ENCODE assay signal across 36 cellular contexts in the genomic region with DNA sequence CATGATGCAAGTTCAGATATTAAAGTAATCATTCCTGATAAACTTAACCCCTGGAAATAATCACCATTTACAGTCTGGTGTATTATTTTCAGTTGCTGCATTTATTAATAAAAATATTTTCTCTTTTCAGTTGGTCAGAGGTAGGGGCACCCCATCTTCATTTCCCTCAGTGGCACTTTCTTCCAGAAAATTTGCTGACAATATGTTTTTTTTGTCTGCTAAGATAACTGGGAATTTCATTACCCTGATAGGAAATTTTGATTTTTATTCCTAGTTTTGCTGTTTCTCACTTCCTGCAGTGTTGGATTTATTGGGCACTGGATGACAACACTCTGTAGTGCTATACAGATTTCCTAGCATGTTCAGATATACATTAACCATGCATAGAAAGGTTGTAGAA. TPM values are rescaled to one million over a fixed set of nuclear protein-coding genes. Genes with fewer than 3 reads are reported as not detected.
"Had no signal": no experiment of that assay in that cellular context is flagged by ENCODE, and none has a peak within 500 bp of the region (broad histone marks: within the 10 kb centered on the region; RNA-seq: fewer than 3 reads in every experiment).

No MANE protein-coding gene starts in this region.

- FAIRE-seq: astrocyte had no signal

- H3K4me3 ChIP-seq: adrenal gland, body of pancreas, breast epithelium had no signal

- H3K27ac ChIP-seq: adrenal gland, body of pancreas, brain microvascular endothelial cell, breast epithelium, VCaP had no signal

- H3K36me3 ChIP-seq: adrenal gland, brain microvascular endothelial cell, breast epithelium had no signal

- H3K4me1 ChIP-seq: adrenal gland, body of pancreas, breast epithelium had no signal

- H3K9me3 ChIP-seq: adrenal gland, body of pancreas, breast epithelium had no signal

- ATAC-seq: activated CD8-positive, alpha-beta T cell treated with anti-CD3 and anti-CD28 coated beads for 36 hours; activated naive CD4-positive, alpha-beta T cell treated with anti-CD3 and anti-CD28 coated beads, Interleukin-2, amount 50 U/mL, for 72 hours; activated T-cell treated with anti-CD3 and anti-CD28 coated beads, Interleukin-2, amount 50 U/mL, for 4 hours; activated T-cell treated with anti-CD3 and anti-CD28 coated beads, Interleukin-2, amount 50 U/mL, for 72 hours; activated T-helper 17 cell treated with anti-CD3 and anti-CD28 coated beads, Interleukin-2, amount 50 U/mL, for 72 hours; body of pancreas had no signal

- H3K27me3 ChIP-seq: adrenal gland, body of pancreas, brain microvascular endothelial cell, breast epithelium had no signal

- DNase-seq: activated B cell treated with CpG ODN at 0.5 μM for 24 hours; activated CD4-positive, alpha-beta memory T cell treated with anti-CD3 and anti-CD28 coated beads for 36 hours; activated CD4-positive, alpha-beta T cell treated with anti-CD3 and anti-CD28 coated beads for 4 hours; activated CD4-positive, alpha-beta T cell treated with anti-CD3 and anti-CD28 coated beads, Interleukin-2, amount 10 ng/mL, durations not matched to agents 24 days and 14 days; activated CD4-positive, alpha-beta T cell treated with anti-CD3 and anti-CD28 coated beads, Interleukin-2, amount 50 U/mL, for 1 hour; activated CD4-positive, alpha-beta T cell treated with anti-CD3 and anti-CD28 coated beads, Interleukin-2, amount 50 U/mL, for 4 hours; activated CD4-positive, CD25-positive, alpha-beta regulatory T cell treated with anti-CD3 and anti-CD28 coated beads, Interleukin-2, amount 50 U/mL, for 72 hours; activated CD8-positive, alpha-beta memory T cell treated with anti-CD3 and anti-CD28 coated beads, Interleukin-2, amount 50 U/mL, for 4 hours; activated CD8-positive, alpha-beta T cell treated with anti-CD3 and anti-CD28 coated beads for 36 hours; activated effector memory CD4-positive, alpha-beta T cell treated with anti-CD3 and anti-CD28 coated beads, Interleukin-2, amount 50 U/mL, for 16 hours; activated gamma-delta T cell treated with Interleukin-2 at 50 U/mL for 16 hours; activated naive CD4-positive, alpha-beta T cell; activated naive CD4-positive, alpha-beta T cell treated with anti-CD3 and anti-CD28 coated beads for 36 hours; activated naive CD4-positive, alpha-beta T cell treated with anti-CD3 and anti-CD28 coated beads, Interleukin-2, amount 50 U/mL, for 16 hours; activated naive CD8-positive, alpha-beta T cell treated with anti-CD3 and anti-CD28 coated beads for 36 hours; activated T-cell treated with anti-CD3 and anti-CD28 coated beads for 4 hours; activated T-cell treated with anti-CD3 and anti-CD28 coated beads, Interleukin-2, amount 50 U/mL, for 1 hour; activated T-cell treated with anti-CD3 and anti-CD28 coated beads, Interleukin-2, amount 50 U/mL, for 4 hours; activated T-cell treated with anti-CD3 and anti-CD28 coated beads, Interleukin-2, amount 50 U/mL, for 72 hours; adrenal gland; amniotic stem cell; aorta; body of pancreas; brain microvascular endothelial cell; central memory CD4-positive, alpha-beta T cell; T-helper 2 cell; T-helper 9 cell had no signal

RNA-seq across cellular contexts. Expression of a gene that starts 33.1 kb away (rescaled TPM):
- total RNA-seq: activated B cell treated with CpG ODN at 0.5 μM for 24 hours; activated CD4-positive, alpha-beta memory T cell treated with anti-CD3 and anti-CD28 coated beads for 36 hours; activated CD4-positive, alpha-beta T cell treated with anti-CD3 and anti-CD28 coated beads, Interleukin-2, amount 10 ng/mL, durations not matched to agents 24 days and 14 days; activated CD8-positive, alpha-beta memory T cell treated with anti-CD3 and anti-CD28 coated beads for 36 hours; activated CD8-positive, alpha-beta T cell treated with anti-CD3 and anti-CD28 coated beads for 36 hours; activated naive CD4-positive, alpha-beta T cell treated with anti-CD3 and anti-CD28 coated beads for 36 hours; activated naive CD4-positive, alpha-beta T cell treated with anti-CD3 and anti-CD28 coated beads, Interleukin-2, amount 50 U/mL, for 72 hours; activated naive CD8-positive, alpha-beta T cell treated with anti-CD3 and anti-CD28 coated beads for 36 hours; activated T-cell treated with anti-CD3 and anti-CD28 coated beads, Interleukin-2, amount 50 U/mL, for 4 hours; activated T-cell treated with anti-CD3 and anti-CD28 coated beads, Interleukin-2, amount 50 U/mL, for 72 hours; activated T-helper 1 cell treated with anti-CD3 and anti-CD28 coated beads, Interleukin-12 subunit alpha, Interleukin-12 subunit beta, Interleukin-2, Interleukin-4 antibody, amounts not matched to agents 30 ng/mL and 10 ng/mL and 1 ng/mL, durations not matched to agents 14 hours and 24 hours and 36 hours; activated T-helper 17 cell treated with anti-CD3 and anti-CD28 coated beads, Interleukin-2, amount 50 U/mL, for 72 hours; adrenal gland; aorta; astrocyte; body of pancreas; breast epithelium; cardiac septum; cerebellum had no signal
- polyA plus RNA-seq: adrenal gland, aorta had no signal
